Comparison of ENCODE assay signal across 17 cellular contexts in genomic region chr7:73593207-73594045, GRCh38. TPM values are rescaled to one million over a fixed set of nuclear protein-coding genes. Genes with fewer than 3 reads are reported as not detected.
"Had no signal": no experiment of that assay in that cellular context is flagged by ENCODE, and none has a peak within 500 bp of the region (broad histone marks: within the 10 kb centered on the region; RNA-seq: fewer than 3 reads in every experiment).

No MANE protein-coding gene starts in this region.

- H3K36me3 ChIP-seq: cardiac muscle cell, right atrium auricular region, stomach, upper lobe of right lung had no signal

- H3K27me3 ChIP-seq: cardiac muscle cell, right atrium auricular region, testis had no signal

- H3K4me2 ChIP-seq: smooth muscle cell had no signal

- H3K4me3 ChIP-seq: cardiac muscle cell, right atrium auricular region, smooth muscle cell, stomach, testis, upper lobe of right lung had no signal

- H3K9me3 ChIP-seq: right atrium auricular region, stomach, testis, upper lobe of right lung had no signal

- H3K4me1 ChIP-seq: right atrium auricular region, stomach, testis, upper lobe of right lung had no signal

- DNase-seq: activated CD4-positive, CD25-positive, alpha-beta regulatory T cell treated with anti-CD3 and anti-CD28 coated beads, Interleukin-2, amount 50 U/mL, for 72 hours; activated naive CD4-positive, alpha-beta T cell treated with anti-CD3 and anti-CD28 coated beads, Interleukin-2, amount 50 U/mL, for 16 hours; activated T-cell treated with anti-CD3 and anti-CD28 coated beads for 4 hours; hippocampal formation; kidney; mesenchymal stem cell; natural killer cell; stomach; T-helper 1 cell; testis; upper lobe of right lung had no signal

- H3K27ac ChIP-seq: cardiac muscle cell, right atrium auricular region, stomach, testis, upper lobe of right lung had no signal

- FAIRE-seq: kidney had no signal

- ATAC-seq: esophagus mucosa, natural killer cell had no signal

RNA-seq across cellular contexts. Expression of gene MLXIPL, which starts 30.9 kb away (rescaled TPM):
- total RNA-seq: activated T-helper 2 cell treated with anti-CD3 and anti-CD28 coated beads, Interferon-gamma antibody, Interleukin-2, Interleukin-4, amounts not matched to agents 10 μg/mL and 5 μg/mL and 100 μg/mL, durations not matched to agents 14 hours and 24 hours and 36 hours; glomerular endothelial cell; natural killer cell; smooth muscle cell had no signal
- polyA plus RNA-seq: smooth muscle cell had no signal
